Comparison of ENCODE assay signal across 9 cellular contexts in genomic region chr12:32106517-32107366, GRCh38. TPM values are rescaled to one million over a fixed set of nuclear protein-coding genes. Genes with fewer than 3 reads are reported as not detected.
DNase-seq lines count a peak whose midpoint lies in the region; ATAC-seq, FAIRE-seq and TF ChIP-seq lines count a peak whose summit lies in the region.
"Had no signal": no experiment of that assay in that cellular context is flagged by ENCODE, and none has a peak within 500 bp of the region (broad histone marks: within the 10 kb centered on the region; RNA-seq: fewer than 3 reads in every experiment).

Gene BICD1 (plus strand): TSS chr12:32106847. CDS start chr12:32107332, 485 bp downstream.

- H3K4me3 Mint-ChIP-seq in central memory CD8-positive, alpha-beta T cell: peak within 1 kb of the TSS; percentile 89

- peaks cover 5% of the 10 kb centered on the region for H3K36me3 Mint-ChIP-seq in central memory CD8-positive, alpha-beta T cell (ENCODE audit: insufficient read depth)

- H3K4me2 ChIP-seq in keratinocyte (ENCODE audit: control insufficient read depth, extremely low read depth, insufficient read depth, low read depth, low read length): peak within 1 kb of the TSS; percentile 91

- no peaks in the 10 kb centered on the region for H4K20me1 ChIP-seq in keratinocyte (ENCODE audit: control insufficient read depth, extremely low read depth, insufficient read depth, low read length)

- DNase-seq in AG04450 (ENCODE audit: low read depth, low spot score) (peak; percentile 74), NCI-H2227 treated with DMSO at 0.1 percent for 48 hours (lab: John Stamatoyannopoulos, UW) (peak; percentile 55), keratinocyte (ENCODE audit: low read depth, low spot score) (no peak)
- peak; percentile 32 to 53 for DNase-seq in central memory CD8-positive, alpha-beta T cell (ENCODE audit: low spot score in 2 of 2)
- peak; percentile 47 to 69 for DNase-seq in stimulated activated CD4-positive, alpha-beta T cell treated with anti-CD3 and anti-CD28 coated beads, Interleukin-15, amount 100 ng/mL, for 1 hour (ENCODE audit: low read depth in 1 of 2, low spot score in 1 of 2)

- ATAC-seq in GM18867 (IDR thresholded peaks at IDR 0.05; ENCODE audit: unreplicated experiment): peak; percentile 77
- ATAC-seq in HG03097 (IDR thresholded peaks at IDR 0.05; ENCODE audit: low FRiP score, unreplicated experiment): peak; percentile 73
- peak; percentile 75 to 82 for ATAC-seq in activated CD4-positive, CD25-positive, alpha-beta regulatory T cell treated with anti-CD3 and anti-CD28 coated beads, Interleukin-2, amount 50 U/mL, for 24 hours
- ATAC-seq in central memory CD8-positive, alpha-beta T cell (replicated peaks; ENCODE audit: extremely low read depth, poor library complexity, severe bottlenecking): peak; percentile 78

- H3K4me3 ChIP-seq in AG04450 (ENCODE audit: low read depth, low read length) (peak within 1 kb of the TSS; percentile 92), keratinocyte (ENCODE audit: control insufficient read depth in 2 of 3, extremely low read depth in 1 of 3, insufficient read depth in 2 of 3, low read depth in 1 of 3, low read length in 3 of 3) (peak within 1 kb of the TSS; percentile 85 to 92 (median 87))

- peaks cover 0 to 3% of the 10 kb centered on the region in 2 experiments for H3K36me3 ChIP-seq in keratinocyte (ENCODE audit: control insufficient read depth in 2 of 2, extremely low read depth in 1 of 2, insufficient read depth in 2 of 2, low read length in 2 of 2)

- TF ChIP-seq CTCF in AG04450 (IDR thresholded peaks at IDR 0.05; ENCODE audit: low read depth, low read length) (peak; percentile 12; the same call in 1 of the 2 replicates), keratinocyte (optimal IDR thresholded peaks at IDR 0.05 in 1 of 3, IDR thresholded peaks at IDR 0.05 in 1 of 3, conservative IDR thresholded peaks at IDR 0.05 in 1 of 3; ENCODE audit: extremely low read depth in 1 of 3, insufficient read depth in 2 of 3, low read length in 3 of 3) (peak in 2 of 3 experiments; percentile 20 to 53)

- peak within 1 kb of the TSS; percentile 85 for H3K27ac Mint-ChIP-seq in central memory CD8-positive, alpha-beta T cell (ENCODE audit: low read depth)

- H2AFZ ChIP-seq in keratinocyte (ENCODE audit: control insufficient read depth, low read length): peak within 1 kb of the TSS; percentile 78

- peak within 1 kb of the TSS; percentile 85 for H3K9ac ChIP-seq in keratinocyte (ENCODE audit: control insufficient read depth, extremely low read depth, insufficient read depth, low read length)

- peaks cover 31% of the 10 kb centered on the region for H3K4me1 Mint-ChIP-seq in central memory CD8-positive, alpha-beta T cell

- H3K27me3 Mint-ChIP-seq in central memory CD8-positive, alpha-beta T cell: no peaks in the 10 kb centered on the region

- peaks cover 4% of the 10 kb centered on the region for H3K9me1 ChIP-seq in keratinocyte (ENCODE audit: control insufficient read depth, extremely low read depth, insufficient read depth, low read length)

- peaks cover 13% of the 10 kb centered on the region for H3K4me1 ChIP-seq in keratinocyte (ENCODE audit: control insufficient read depth, extremely low read depth, insufficient read depth, low read length)

- POLR2A ChIA-PET in AG04450 (lab: Yijun Ruan, JAX): interaction anchor here (0.6 to 2.0 kb wide), 4 partner anchors 9 to 32 kb away, joined by 3 to 20 read pairs (median 3); no protein-coding TSS in a partner anchor

- no peaks in the 10 kb centered on the region for H3K9me3 Mint-ChIP-seq in central memory CD8-positive, alpha-beta T cell

- peak within 1 kb of the TSS; percentile 86 for H3K27ac ChIP-seq in AG04450 (ENCODE audit: low read depth, low read length)
- peak within 1 kb of the TSS; percentile 91 for H3K27ac ChIP-seq in keratinocyte (ENCODE audit: control insufficient read depth, insufficient read depth, low read length)

- dilution Hi-C loops in keratinocyte (cut with MboI; ENCODE audit: extremely low pct_ligation_motif_present, low sequenced_read_pairs): no loop called here

- FAIRE-seq in keratinocyte (lab: Jason Lieb, UNC): no peak
- FAIRE-seq: TTC549 had no signal

- H3K9me3 ChIP-seq in AG04450 (ENCODE audit: control insufficient read depth, insufficient read depth, low read length) (no peaks in the 10 kb centered on the region), keratinocyte (ENCODE audit: control insufficient read depth, low read depth, low read length) (no peaks in the 10 kb centered on the region)

- CTCF ChIA-PET in AG04450 (lab: Charles Lee): interaction anchor here (0.5 to 2.8 kb wide), 9 partner anchors 8 to 454 kb away, joined by 3 to 12 read pairs (median 4); no protein-coding TSS in a partner anchor

- H3K79me2 ChIP-seq in keratinocyte (ENCODE audit: control insufficient read depth, insufficient read depth, low read length): peaks cover 21% of the 10 kb centered on the region

- H3K27me3 ChIP-seq in AG04450 (ENCODE audit: control insufficient read depth, insufficient read depth, low read length): no peaks in the 10 kb centered on the region
- H3K27me3 ChIP-seq in keratinocyte (ENCODE audit: control insufficient read depth, extremely low read depth, insufficient read depth, low read length): no peaks in the 10 kb centered on the region

RNA-seq across cellular contexts. Expression of gene BICD1, which starts in this region (rescaled TPM):
- polyA plus RNA-seq in AG04450 (2011; rRNA removed): 19.0 and 20.1 TPM in 2 replicates
- polyA minus RNA-seq in AG04450 (2011; rRNA and poly(A)+ RNA removed): 41.6 and 43.8 TPM in 2 replicates
- polyA plus RNA-seq in keratinocyte: 6.0 to 10.2 TPM (median 8.3 TPM) in 3 replicates
- polyA plus RNA-seq in keratinocyte (2011; ENCODE audit: low read depth): 16.8 TPM
- polyA plus RNA-seq in keratinocyte (2011; cell fraction: cytosol; rRNA removed): 5.2 and 5.9 TPM in 2 replicates
- 19.6 and 20.7 TPM in 2 replicates for polyA plus RNA-seq in keratinocyte (2011; cell fraction: nucleus; rRNA removed)
- polyA plus RNA-seq in keratinocyte (2012; ENCODE audit: low replicate concordance): 10.1 and 11.0 TPM in 2 replicates
- polyA minus RNA-seq in keratinocyte: 10.3 to 24.6 TPM (median 11.1 TPM) in 3 replicates
- polyA minus RNA-seq in keratinocyte (2011; cell fraction: cytosol; rRNA and poly(A)+ RNA removed): 7.9 TPM
- 22.1 and 44.3 TPM in 2 replicates for polyA minus RNA-seq in keratinocyte (2011; cell fraction: nucleus; rRNA and poly(A)+ RNA removed)
